In genomic region chr12:94507455-94507854, GRCh38 we compare ENCODE assay signal across 16 cellular contexts. TPM values are rescaled to one million over a fixed set of nuclear protein-coding genes. Genes with fewer than 3 reads are reported as not detected.
A peak's percentile ranks its signal among the peaks of the same experiment; 100 is the strongest.
DNase-seq lines count a peak whose midpoint lies in the region; ATAC-seq and TF ChIP-seq lines count a peak whose summit lies in the region.
"Had no signal": no experiment of that assay in that cellular context is flagged by ENCODE, and none has a peak within 500 bp of the region (broad histone marks: within the 10 kb centered on the region; RNA-seq: fewer than 3 reads in every experiment).

No MANE protein-coding gene starts in this region.

- CTCF ChIA-PET in OCI-LY7 (lab: Charles Lee; ENCODE audit: unreplicated experiment): interaction anchor here (1.3 kb wide), 1 partner anchor 27 kb away, joined by 3 read pairs; no protein-coding TSS in a partner anchor
- CTCF ChIA-PET in activated CD4-positive, alpha-beta T cell treated with anti-CD3 and anti-CD28 coated beads, Interleukin-2, amount 10 ng/mL, durations not matched to agents 7 days and 5 days (lab: Charles Lee): interaction anchor here (0.8 kb wide), 1 partner anchor 11 kb away, joined by 3 read pairs; no protein-coding TSS in a partner anchor

- no peaks in the 10 kb centered on the region for H3K36me3 ChIP-seq in GM23338 (ENCODE audit: insufficient read depth)
- no peaks in the 10 kb centered on the region for H3K36me3 ChIP-seq in NT2/D1 (ENCODE audit: insufficient read depth, insufficient read length, low read length)
- H3K36me3 ChIP-seq in endodermal cell (ENCODE audit: control insufficient read depth, insufficient read depth, low read length): no peaks in the 10 kb centered on the region
- H3K36me3 ChIP-seq in neural progenitor cell: no peaks in the 10 kb centered on the region
- H3K36me3 ChIP-seq in OCI-LY7 (ENCODE audit: insufficient read depth, low read length): no peaks in the 10 kb centered on the region
- H3K36me3 ChIP-seq: BLaER1 had no signal

- H3K27ac ChIP-seq in GM23338 (ENCODE audit: low read depth): no peak overlapping the region
- H3K27ac ChIP-seq in endodermal cell (ENCODE audit: low read depth, low read length): no peak overlapping the region
- H3K27ac ChIP-seq in neural progenitor cell: no peak overlapping the region
- no peak overlapping the region for H3K27ac ChIP-seq in OCI-LY7 (ENCODE audit: low read depth, low read length, poor library complexity, severe bottlenecking)
- H3K27ac ChIP-seq: BLaER1 had no signal

- intact Hi-C loops in OCI-LY7 (cut with micrococcal nuclease; ENCODE audit: unreplicated experiment): no loop called here

- no peak overlapping the region for H3K4me3 Mint-ChIP-seq in GM23338
- no peak overlapping the region for H3K4me3 Mint-ChIP-seq in endodermal cell
- no peak overlapping the region for H3K4me3 Mint-ChIP-seq in neural progenitor cell
- no peak overlapping the region for H3K4me3 Mint-ChIP-seq in activated CD4-positive, alpha-beta T cell treated with anti-CD3 and anti-CD28 coated beads, Interleukin-2, amount 10 ng/mL, durations not matched to agents 7 days and 5 days
- H3K4me3 Mint-ChIP-seq: CD14-positive monocyte; CD4-positive, alpha-beta memory T cell; HFFc6 had no signal

- H4K20me1 ChIP-seq in GM23338 (replicated peaks; ENCODE audit: insufficient read depth): no peaks in the 10 kb centered on the region
- H4K20me1 ChIP-seq in neural progenitor cell (ENCODE audit: low read depth): no peaks in the 10 kb centered on the region
- H4K20me1 ChIP-seq in OCI-LY7 (ENCODE audit: insufficient read depth, low read length): no peaks in the 10 kb centered on the region
- H4K20me1 ChIP-seq: BLaER1 had no signal

- H3K27me3 ChIP-seq in GM23338 (ENCODE audit: insufficient read depth) (no peaks in the 10 kb centered on the region), NT2/D1 (ENCODE audit: insufficient read depth, insufficient read length) (no peaks in the 10 kb centered on the region), endodermal cell (ENCODE audit: control insufficient read depth, insufficient read depth, low read length, poor library complexity, severe bottlenecking) (peaks cover 34% of the 10 kb centered on the region), neural progenitor cell (no peaks in the 10 kb centered on the region)
- H3K27me3 ChIP-seq: BLaER1 had no signal

- 81 to 91% methylated on average over 3 of the region's 3 CpGs for WGBS in endodermal cell (ENCODE audit: insufficient coverage in 1 of 2, insufficient read length in 1 of 2), 2 experiments

- H3K9ac ChIP-seq in NT2/D1 (ENCODE audit: insufficient read length, low read depth) (no peak overlapping the region), endodermal cell (ENCODE audit: extremely low read depth, low read length, poor library complexity, severe bottlenecking) (no peak overlapping the region), neural progenitor cell (no peak overlapping the region)
- H3K9ac ChIP-seq: BLaER1 had no signal

- H2AFZ ChIP-seq in GM23338 (0 out of 2 replicates have a peak overlapping the region, but pooled peaks have one; percentile 59), neural progenitor cell (replicated peaks) (no peak overlapping the region), OCI-LY7 (ENCODE audit: low read length) (no peak overlapping the region)

- peaks cover 6% of the 10 kb centered on the region; the same call in 2 of the 3 replicates for H3K4me1 Mint-ChIP-seq in GM23338
- H3K4me1 Mint-ChIP-seq in endodermal cell: no peaks in the 10 kb centered on the region
- no peaks in the 10 kb centered on the region for H3K4me1 Mint-ChIP-seq in neural progenitor cell
- peaks cover 2% of the 10 kb centered on the region for H3K4me1 Mint-ChIP-seq in activated CD4-positive, alpha-beta T cell treated with anti-CD3 and anti-CD28 coated beads, Interleukin-2, amount 10 ng/mL, durations not matched to agents 7 days and 5 days
- H3K4me1 Mint-ChIP-seq: CD4-positive, alpha-beta memory T cell had no signal

- H3K4me1 ChIP-seq in GM23338 (ENCODE audit: insufficient read depth) (no peaks in the 10 kb centered on the region), NT2/D1 (ENCODE audit: insufficient read depth, insufficient read length) (no peaks in the 10 kb centered on the region), endodermal cell (ENCODE audit: control insufficient read depth, insufficient read depth, low read length) (no peaks in the 10 kb centered on the region), neural progenitor cell (peaks cover 9% of the 10 kb centered on the region), OCI-LY7 (ENCODE audit: insufficient read depth, low read length, poor library complexity, severe bottlenecking) (no peaks in the 10 kb centered on the region)
- H3K4me1 ChIP-seq: BLaER1 had no signal

- H3K9me3 ChIP-seq in NT2/D1 (ENCODE audit: insufficient read depth, low read length): peaks cover under 1% of the 10 kb centered on the region; the same call in 1 of the 2 replicates
- no peaks in the 10 kb centered on the region for H3K9me3 ChIP-seq in endodermal cell (ENCODE audit: control insufficient read depth, low read length)
- H3K9me3 ChIP-seq in neural progenitor cell (ENCODE audit: low read depth): no peaks in the 10 kb centered on the region
- no peaks in the 10 kb centered on the region for H3K9me3 ChIP-seq in OCI-LY7 (ENCODE audit: low read length)
- H3K9me3 ChIP-seq: BLaER1 had no signal

- H3K4me3 ChIP-seq in GM23338 (no peak overlapping the region), NT2/D1 (ENCODE audit: insufficient read length, low read depth) (no peak overlapping the region), endodermal cell (ENCODE audit: low read length) (no peak overlapping the region), neural progenitor cell (no peak overlapping the region), OCI-LY7 (ENCODE audit: low read depth, low read length, poor library complexity, severe bottlenecking) (no peak overlapping the region)
- H3K4me3 ChIP-seq: BLaER1 had no signal

- TF ChIP-seq CTCF in GM23338 (conservative IDR thresholded peaks at IDR 0.05; ENCODE audit: low read depth in 2 of 2): peak in 1 of 2 experiments; percentile 48; a peak in 2 of 4 replicates
- TF ChIP-seq CTCF in endodermal cell (conservative IDR thresholded peaks at IDR 0.05): peak; percentile 34
- no peak for TF ChIP-seq CTCF in neural progenitor cell (IDR thresholded peaks at IDR 0.05)
- TF ChIP-seq CTCF in OCI-LY7 (conservative IDR thresholded peaks at IDR 0.05; ENCODE audit: low read length): no peak

- DNase-seq in GM23338 (ENCODE audit: low spot score) (peak; percentile 5), NT2/D1 (ENCODE audit: low read depth, low spot score) (peak; percentile 22), endodermal cell (peak; percentile 60), neural progenitor cell (ENCODE audit: low spot score) (no peak), OCI-LY7 (ENCODE audit: low spot score) (no peak), RPMI8226 (no peak)
- no peak for DNase-seq in activated CD4-positive, alpha-beta T cell treated with anti-CD3 and anti-CD28 coated beads, Interleukin-2, amount 10 ng/mL, durations not matched to agents 7 days and 5 days
- DNase-seq: 8988T; CD4-positive, alpha-beta memory T cell; DMS153; DMS79; GDM1; GOT3; HFFc6 had no signal

- H3K27ac Mint-ChIP-seq in GM23338 (no peak overlapping the region), endodermal cell (no peak overlapping the region), neural progenitor cell (peak overlapping the region; percentile 21)
- H3K27ac Mint-ChIP-seq in activated CD4-positive, alpha-beta T cell treated with anti-CD3 and anti-CD28 coated beads, Interleukin-2, amount 10 ng/mL, durations not matched to agents 7 days and 5 days: no peak overlapping the region
- H3K27ac Mint-ChIP-seq: CD14-positive monocyte; CD4-positive, alpha-beta memory T cell; HFFc6 had no signal

- H3K4me2 ChIP-seq in GM23338 (no peak overlapping the region), neural progenitor cell (no peak overlapping the region), OCI-LY7 (ENCODE audit: low read length) (no peak overlapping the region)
- H3K4me2 ChIP-seq: BLaER1 had no signal

- peak; percentile 34; the same call in 2 of the 3 replicates for ATAC-seq in GM23338

- H3K27me3 Mint-ChIP-seq in GM23338 (ENCODE audit: insufficient read depth, low read depth, poor library complexity): peaks cover 4% of the 10 kb centered on the region
- peaks cover 15% of the 10 kb centered on the region for H3K27me3 Mint-ChIP-seq in endodermal cell (ENCODE audit: insufficient read depth)
- H3K27me3 Mint-ChIP-seq in neural progenitor cell (ENCODE audit: insufficient read depth, low read depth): peaks cover 2% of the 10 kb centered on the region
- no peaks in the 10 kb centered on the region for H3K27me3 Mint-ChIP-seq in activated CD4-positive, alpha-beta T cell treated with anti-CD3 and anti-CD28 coated beads, Interleukin-2, amount 10 ng/mL, durations not matched to agents 7 days and 5 days

- BruUV-seq in OCI-LY7 (replicated peaks; lab: Mats Ljungman, UMichigan): no TSS peak

- no peaks in the 10 kb centered on the region for H3F3A ChIP-seq in GM23338 (replicated peaks; ENCODE audit: low read depth)
- no peaks in the 10 kb centered on the region for H3F3A ChIP-seq in neural progenitor cell (ENCODE audit: low read depth)

- POLR2A ChIA-PET in OCI-LY7 (lab: Charles Lee): interaction anchor here (0.6 to 1.5 kb wide), 2 partner anchors 9 to 478 kb away, joined by 3 to 5 read pairs; no protein-coding TSS in a partner anchor
- POLR2A ChIA-PET in activated CD4-positive, alpha-beta T cell treated with anti-CD3 and anti-CD28 coated beads, Interleukin-2, amount 10 ng/mL, durations not matched to agents 7 days and 5 days (lab: Charles Lee): no interaction called here

- H3K79me2 ChIP-seq in GM23338 (replicated peaks; ENCODE audit: insufficient read depth) (no peaks in the 10 kb centered on the region), neural progenitor cell (ENCODE audit: low read depth) (no peaks in the 10 kb centered on the region), OCI-LY7 (ENCODE audit: insufficient read depth, low read depth, low read length) (no peaks in the 10 kb centered on the region)

- H3K9me3 Mint-ChIP-seq in GM23338: peaks cover 7% of the 10 kb centered on the region; the same call in 2 of the 3 replicates
- peaks cover 6% of the 10 kb centered on the region for H3K9me3 Mint-ChIP-seq in endodermal cell
- peaks cover 4% of the 10 kb centered on the region for H3K9me3 Mint-ChIP-seq in neural progenitor cell
- no peaks in the 10 kb centered on the region for H3K9me3 Mint-ChIP-seq in activated CD4-positive, alpha-beta T cell treated with anti-CD3 and anti-CD28 coated beads, Interleukin-2, amount 10 ng/mL, durations not matched to agents 7 days and 5 days
- H3K9me3 Mint-ChIP-seq: HFFc6 had no signal

- 0 out of 2 replicates have a peak, but pooled peaks cover 3% of the 10 kb centered on the region for H3K9me2 ChIP-seq in GM23338 (ENCODE audit: insufficient read depth)
- H3K9me2 ChIP-seq in OCI-LY7 (ENCODE audit: insufficient read depth, low read length): no peaks in the 10 kb centered on the region

- H3K36me3 Mint-ChIP-seq in GM23338 (ENCODE audit: low read depth) (no peaks in the 10 kb centered on the region; the same call in 2 of the 3 replicates), endodermal cell (ENCODE audit: low read depth) (no peaks in the 10 kb centered on the region), neural progenitor cell (no peaks in the 10 kb centered on the region)
- no peaks in the 10 kb centered on the region for H3K36me3 Mint-ChIP-seq in activated CD4-positive, alpha-beta T cell treated with anti-CD3 and anti-CD28 coated beads, Interleukin-2, amount 10 ng/mL, durations not matched to agents 7 days and 5 days (ENCODE audit: low read depth)
- H3K36me3 Mint-ChIP-seq: CD14-positive monocyte had no signal

RNA-seq across cellular contexts. Expression of gene CEP83, which starts 47.8 kb away (rescaled TPM):
- total RNA-seq in GM23338 (2014; rRNA removed; shearing (Covaris generic)): 24.7 and 29.8 TPM in 2 replicates
- polyA plus RNA-seq in GM23338 (2016; fragmentation: Nextera tagmentation; extraction: Ambion mirVana): 23.1 and 33.7 TPM in 2 replicates
- 10 to 100 TPM; 28.6 to 36.3 TPM for total RNA-seq in endodermal cell
- polyA plus RNA-seq in endodermal cell (2013, experiment 1 of 2): 21.7 TPM
- polyA plus RNA-seq in endodermal cell (2013, experiment 2 of 2): 21.4 TPM
- total RNA-seq in neural progenitor cell (ENCODE audit: low replicate concordance): 45.3 and 60.4 TPM in 2 replicates
- 24.0 and 35.2 TPM in 2 replicates for total RNA-seq in OCI-LY7 (2014; rRNA removed; shearing (Covaris generic))
- total RNA-seq in OCI-LY7 (2022): 29.7 and 34.5 TPM in 2 replicates
- total RNA-seq in activated CD4-positive, alpha-beta T cell treated with anti-CD3 and anti-CD28 coated beads, Interleukin-2, amount 10 ng/mL, durations not matched to agents 7 days and 5 days: 10 to 100 TPM; 14.0 to 17.1 TPM

Comparison
In these comparisons a context has a peak if more than half of its experiments do, and no peak if none do; other contexts are left out.
1. DNase-seq: peak in GM23338 (single experiment), NT2/D1 (single experiment) and endodermal cell (single experiment); none in neural progenitor cell (single experiment), OCI-LY7 (single experiment), RPMI8226 (single experiment) and activated CD4-positive, alpha-beta T cell treated with anti-CD3 and anti-CD28 coated beads, Interleukin-2, amount 10 ng/mL, durations not matched to agents 7 days and 5 days (single experiment).